9 cellular contexts compared by ENCODE assay signal in the genomic region with DNA sequence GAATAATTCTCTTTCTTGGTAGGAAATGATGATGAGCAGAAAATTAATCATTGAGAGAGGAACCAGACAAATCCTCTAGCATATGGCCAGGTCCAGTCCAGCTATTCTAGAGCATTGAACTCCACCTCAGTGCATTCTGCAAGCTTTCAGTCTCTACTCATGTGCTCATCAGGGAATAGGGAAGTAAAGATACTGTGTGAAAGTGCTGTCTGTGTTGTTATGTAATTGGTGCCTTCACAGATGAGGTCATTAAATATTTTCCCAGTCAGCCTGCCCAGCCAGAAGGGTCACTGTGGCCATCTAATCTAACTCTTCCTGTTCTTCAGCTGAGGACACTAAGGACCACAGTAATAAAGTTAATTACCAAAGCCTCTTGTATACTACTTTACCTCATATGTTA. TPM values are rescaled to one million over a fixed set of nuclear protein-coding genes. Genes with fewer than 3 reads are reported as not detected.
DNase-seq lines count a peak whose midpoint lies in the region; ATAC-seq and TF ChIP-seq lines count a peak whose summit lies in the region.
"Had no signal": no experiment of that assay in that cellular context is flagged by ENCODE, and none has a peak within 500 bp of the region (broad histone marks: within the 10 kb centered on the region; RNA-seq: fewer than 3 reads in every experiment).

No MANE protein-coding gene starts in this region.

- H3K4me3 ChIP-seq in fibroblast of the aortic adventitia (ENCODE audit: low read depth, low read length) (no peak overlapping the region), foreskin fibroblast (ENCODE audit: low read depth in 1 of 2, low read length in 2 of 2) (no peak overlapping the region)

- no peak for TF ChIP-seq CTCF in fibroblast of the aortic adventitia (IDR thresholded peaks at IDR 0.05; ENCODE audit: insufficient read depth, low read length)
- TF ChIP-seq CTCF in foreskin fibroblast (IDR thresholded peaks at IDR 0.05; ENCODE audit: low read depth, low read length): no peak

- no peak for ATAC-seq in GM18520 (IDR thresholded peaks at IDR 0.05; ENCODE audit: unreplicated experiment)

- DNase-seq in GM03348 (ENCODE audit: low spot score): peak; percentile 50
- peak; percentile 73 for DNase-seq in OCI-M1 (lab: John Stamatoyannopoulos, UW)
- peak; percentile 33 for DNase-seq in fibroblast of the aortic adventitia (ENCODE audit: low read depth)
- DNase-seq in pons (ENCODE audit: low spot score): peak; percentile 85
- DNase-seq in NCI-H2029 (lab: John Stamatoyannopoulos, UW): no peak
- DNase-seq in foreskin fibroblast: no peak
- DNase-seq in NCI-H1105 treated with DMSO at 0.1 percent for 48 hours (lab: John Stamatoyannopoulos, UW): no peak
- DNase-seq: DMS153 had no signal

RNA-seq across cellular contexts. Expression of gene C3orf62, which starts 28.2 kb away (rescaled TPM):
- 1.3 and 2.9 TPM in 2 replicates for total RNA-seq in fibroblast of the aortic adventitia (ENCODE audit: low replicate concordance)

Comparison
In these comparisons a context has a peak if more than half of its experiments do, and no peak if none do; other contexts are left out.
1. DNase-seq: peak in GM03348 (single experiment), OCI-M1 (single experiment), fibroblast of the aortic adventitia (single experiment) and pons (single experiment); none in NCI-H2029 (single experiment), foreskin fibroblast (0 of 2) and NCI-H1105 treated with DMSO at 0.1 percent for 48 hours (single experiment).